ENCODE assay signal across 12 cellular contexts in genomic region chr13:33283195-33283910, GRCh38. TPM values are rescaled to one million over a fixed set of nuclear protein-coding genes. Genes with fewer than 3 reads are reported as not detected.
DNase-seq lines count a peak whose midpoint lies in the region; ATAC-seq, FAIRE-seq and TF ChIP-seq lines count a peak whose summit lies in the region.
"Had no signal": no experiment of that assay in that cellular context is flagged by ENCODE, and none has a peak within 500 bp of the region (broad histone marks: within the 10 kb centered on the region; RNA-seq: fewer than 3 reads in every experiment).

No MANE protein-coding gene starts in this region.

- H3K27me3 ChIP-seq in endothelial cell of umbilical vein (ENCODE audit: control insufficient read depth in 2 of 2, insufficient read depth in 2 of 2, low read length in 2 of 2) (no peaks in the 10 kb centered on the region), muscle layer of colon (ENCODE audit: control insufficient read depth in 1 of 2, insufficient read depth in 2 of 2, low read length in 2 of 2) (no peaks in the 10 kb centered on the region), transverse colon (no peaks in the 10 kb centered on the region)

- ATAC-seq in stimulated activated naive CD8-positive, alpha-beta T cell treated with anti-CD3 and anti-CD28 coated beads, Interleukin-15, amount 100 ng/mL, for 72 hours: no peak
- no peak for ATAC-seq in activated CD8-positive, alpha-beta memory T cell treated with anti-CD3 and anti-CD28 coated beads, Interleukin-2, amount 10 ng/mL, durations not matched to agents 7 days and 5 days

- no peak for TF ChIP-seq POLR2A in endothelial cell of umbilical vein (IDR thresholded peaks at IDR 0.05; ENCODE audit: low read depth, low read length)
- TF ChIP-seq POLR2A in transverse colon (IDR thresholded peaks at IDR 0.05): no peak

- H3K9ac ChIP-seq in endothelial cell of umbilical vein (replicated peaks; ENCODE audit: extremely low read depth, insufficient read depth, low read length) (peak overlapping the region; percentile 100), muscle layer of colon (ENCODE audit: low read length) (no peak overlapping the region)

- TF ChIP-seq CTCF in endothelial cell of umbilical vein (IDR thresholded peaks at IDR 0.05; ENCODE audit: extremely low read depth in 1 of 2, insufficient read depth in 1 of 2, low read depth in 1 of 2, low read length in 2 of 2) (no peak), transverse colon (IDR thresholded peaks at IDR 0.05) (no peak)

- H3K27me3 Mint-ChIP-seq in stimulated activated naive CD8-positive, alpha-beta T cell treated with anti-CD3 and anti-CD28 coated beads, Interleukin-15, amount 100 ng/mL, for 72 hours: peaks cover 38% of the 10 kb centered on the region
- peaks cover 47% of the 10 kb centered on the region for H3K27me3 Mint-ChIP-seq in activated CD8-positive, alpha-beta memory T cell treated with anti-CD3 and anti-CD28 coated beads, Interleukin-2, amount 10 ng/mL, durations not matched to agents 7 days and 5 days

- intact Hi-C loops in endothelial cell of umbilical vein (cut with micrococcal nuclease) (loop anchor here (2.0 to 10.0 kb wide), 2 partner anchors 21 to 871 kb away; no protein-coding TSS in a partner anchor), transverse colon (cut with DNase I; ENCODE audit: low total_unique reads) (loop anchor here (10.0 kb wide), 2 partner anchors 69 to 261 kb away; no protein-coding TSS in a partner anchor)

- H3K9me3 Mint-ChIP-seq in stimulated activated naive CD8-positive, alpha-beta T cell treated with anti-CD3 and anti-CD28 coated beads, Interleukin-15, amount 100 ng/mL, for 72 hours: no peaks in the 10 kb centered on the region
- no peaks in the 10 kb centered on the region for H3K9me3 Mint-ChIP-seq in activated CD8-positive, alpha-beta memory T cell treated with anti-CD3 and anti-CD28 coated beads, Interleukin-2, amount 10 ng/mL, durations not matched to agents 7 days and 5 days (ENCODE audit: low read depth)
- H3K9me3 Mint-ChIP-seq: brain, nephron progenitor cell had no signal

- H3K9me1 ChIP-seq in endothelial cell of umbilical vein (replicated peaks; ENCODE audit: control insufficient read depth, extremely low read depth, insufficient read depth, low read length): no peaks in the 10 kb centered on the region

- peaks cover 15% of the 10 kb centered on the region for H3K4me1 Mint-ChIP-seq in stimulated activated naive CD8-positive, alpha-beta T cell treated with anti-CD3 and anti-CD28 coated beads, Interleukin-15, amount 100 ng/mL, for 72 hours
- H3K4me1 Mint-ChIP-seq in activated CD8-positive, alpha-beta memory T cell treated with anti-CD3 and anti-CD28 coated beads, Interleukin-2, amount 10 ng/mL, durations not matched to agents 7 days and 5 days: peaks cover 15% of the 10 kb centered on the region

- peaks cover 50% of the 10 kb centered on the region for H3K4me1 ChIP-seq in endothelial cell of umbilical vein (ENCODE audit: control insufficient read depth, extremely low read depth, insufficient read depth, low read length)
- H3K4me1 ChIP-seq in muscle layer of colon (ENCODE audit: insufficient read depth, low read length): peaks cover 46% of the 10 kb centered on the region
- H3K4me1 ChIP-seq in transverse colon: peaks cover 5 to 67% (median 43%) of the 10 kb centered on the region in 4 donors

- DNase-seq in NCI-H446 treated with DMSO at 0.1 percent for 48 hours (lab: John Stamatoyannopoulos, UW): peak; percentile 37
- DNase-seq in NCI-H446 (lab: John Stamatoyannopoulos, UW): no peak
- peak; percentile 41 for DNase-seq in endothelial cell of umbilical vein (ENCODE audit: low read depth, low spot score)
- DNase-seq in transverse colon: no peak
- no peak for DNase-seq in DMS53 (lab: John Stamatoyannopoulos, UW)
- DNase-seq in stimulated activated naive CD8-positive, alpha-beta T cell treated with anti-CD3 and anti-CD28 coated beads, Interleukin-15, amount 100 ng/mL, for 72 hours: no peak
- DNase-seq in activated CD8-positive, alpha-beta memory T cell treated with anti-CD3 and anti-CD28 coated beads, Interleukin-2, amount 10 ng/mL, durations not matched to agents 7 days and 5 days: no peak
- DNase-seq: NCI-H2081 treated with DMSO at 0.1 percent for 48 hours; nephron progenitor cell; stimulated activated CD4-positive, alpha-beta T cell treated with anti-CD3 and anti-CD28 coated beads, Interleukin-4, amount 100 ng/mL, for 4 hours had no signal

- dilution Hi-C loops in endothelial cell of umbilical vein (cut with MboI; ENCODE audit: extremely low pct_ligation_motif_present, low sequenced_read_pairs): no loop called here

- CTCF ChIA-PET in endothelial cell of umbilical vein (lab: Charles Lee): interaction anchor here (0.7 to 4.8 kb wide), 5 partner anchors 10 to 260 kb away, joined by 3 to 38 read pairs (median 3); no protein-coding TSS in a partner anchor
- CTCF ChIA-PET in activated CD8-positive, alpha-beta memory T cell treated with anti-CD3 and anti-CD28 coated beads, Interleukin-2, amount 10 ng/mL, durations not matched to agents 7 days and 5 days (lab: Charles Lee): no interaction called here

- TF ChIP-seq EP300 in transverse colon (IDR thresholded peaks at IDR 0.05; ENCODE audit: low read depth): no peak

- no peaks in the 10 kb centered on the region for H3K9me3 ChIP-seq in endothelial cell of umbilical vein (replicated peaks; ENCODE audit: control insufficient read depth, insufficient read depth, low read length)
- no peaks in the 10 kb centered on the region for H3K9me3 ChIP-seq in muscle layer of colon (ENCODE audit: low read length)
- H3K9me3 ChIP-seq in transverse colon: no peaks in the 10 kb centered on the region

- H3K27ac ChIP-seq in endothelial cell of umbilical vein (ENCODE audit: insufficient read depth, low read depth, low read length): peak overlapping the region; percentile 99
- peak overlapping the region; percentile 53 for H3K27ac ChIP-seq in muscle layer of colon (ENCODE audit: low read depth, low read length)
- peak overlapping the region; percentile 90 to 95 (median 92) for H3K27ac ChIP-seq in transverse colon

- in situ Hi-C loops in transverse colon (cut with MboI; ENCODE audit: low pct_ligation_motif_present in 1 of 4, low pct_unique_long_range_greater_than_20kb in 1 of 4, low sequenced_read_pairs in 3 of 4): no loop called here

- H3K36me3 Mint-ChIP-seq in activated CD8-positive, alpha-beta memory T cell treated with anti-CD3 and anti-CD28 coated beads, Interleukin-2, amount 10 ng/mL, durations not matched to agents 7 days and 5 days: no peaks in the 10 kb centered on the region
- H3K36me3 Mint-ChIP-seq: brain had no signal

- no peaks in the 10 kb centered on the region for H4K20me1 ChIP-seq in endothelial cell of umbilical vein (replicated peaks; ENCODE audit: control insufficient read depth, extremely low read depth, insufficient read depth, low read length)

- FAIRE-seq in endothelial cell of umbilical vein (lab: Jason Lieb, UNC): no peak

- H3K4me3 Mint-ChIP-seq in stimulated activated naive CD8-positive, alpha-beta T cell treated with anti-CD3 and anti-CD28 coated beads, Interleukin-15, amount 100 ng/mL, for 72 hours: no peak overlapping the region
- H3K4me3 Mint-ChIP-seq in activated CD8-positive, alpha-beta memory T cell treated with anti-CD3 and anti-CD28 coated beads, Interleukin-2, amount 10 ng/mL, durations not matched to agents 7 days and 5 days: no peak overlapping the region

- peak overlapping the region; percentile 27 to 98 (median 88) for H3K4me3 ChIP-seq in endothelial cell of umbilical vein (replicated peaks in 1 of 3; ENCODE audit: insufficient read depth in 1 of 3, low read depth in 1 of 3, low read length in 3 of 3)
- no peak overlapping the region for H3K4me3 ChIP-seq in muscle layer of colon (ENCODE audit: low read depth in 1 of 2, low read length in 2 of 2)
- H3K4me3 ChIP-seq in transverse colon: peak overlapping the region in 2 of 4 donors; percentile 47 to 82

- peaks cover 64% of the 10 kb centered on the region for H3K79me2 ChIP-seq in endothelial cell of umbilical vein (ENCODE audit: control insufficient read depth, insufficient read depth, low read length)

- WGBS in transverse colon (ENCODE audit: low coverage in 1 of 2), 2 donors: 10 to 22% methylated on average over 1 of the region's 1 CpG

- no peak overlapping the region for H3K27ac Mint-ChIP-seq in stimulated activated naive CD8-positive, alpha-beta T cell treated with anti-CD3 and anti-CD28 coated beads, Interleukin-15, amount 100 ng/mL, for 72 hours
- no peak overlapping the region for H3K27ac Mint-ChIP-seq in activated CD8-positive, alpha-beta memory T cell treated with anti-CD3 and anti-CD28 coated beads, Interleukin-2, amount 10 ng/mL, durations not matched to agents 7 days and 5 days
- H3K27ac Mint-ChIP-seq: nephron progenitor cell had no signal

- peaks cover 0 to 6% of the 10 kb centered on the region in 2 experiments for H3K36me3 ChIP-seq in endothelial cell of umbilical vein (ENCODE audit: control insufficient read depth in 2 of 2, extremely low read depth in 1 of 2, insufficient read depth in 2 of 2, low read length in 2 of 2)
- H3K36me3 ChIP-seq in muscle layer of colon (ENCODE audit: insufficient read depth, low read length): no peaks in the 10 kb centered on the region
- no peaks in the 10 kb centered on the region for H3K36me3 ChIP-seq in transverse colon

- H2AFZ ChIP-seq in endothelial cell of umbilical vein (ENCODE audit: low read depth, low read length): no peak overlapping the region

- H3K4me2 ChIP-seq in endothelial cell of umbilical vein (ENCODE audit: insufficient read depth, low read length): peak overlapping the region; percentile 81

- no TSS peak for BruUV-seq in endothelial cell of umbilical vein (replicated peaks; lab: Mats Ljungman, UMichigan)

- POLR2A ChIA-PET in endothelial cell of umbilical vein (lab: Charles Lee): no interaction called here

TF ChIP-seq in endothelial cell of umbilical vein, 7 proteins besides CTCF, POLR2A, EP300 and RAD21 (continues in another document):
- TF ChIP-seq FOS (IDR thresholded peaks at IDR 0.05; ENCODE audit: borderline replicate concordance, insufficient read depth, low read length) (no peak), POLR2AphosphoS5 (IDR thresholded peaks at IDR 0.05; ENCODE audit: insufficient read depth, low read depth, low read length) (no peak), EZH2 (IDR thresholded peaks at IDR 0.05; ENCODE audit: borderline replicate concordance, low read depth, low read length, severe bottlenecking) (no peak)

RNA-seq across cellular contexts. Expression of gene STARD13, which starts 2.2 kb away (rescaled TPM):
- total RNA-seq in endothelial cell of umbilical vein (41.1 and 47.7 TPM in 2 replicates), transverse colon (100 to 1,000 TPM in 1 of 4 donors, 10 to 100 TPM in 3; 18.1 to 107 (median 41.5) TPM)
- polyA plus RNA-seq in endothelial cell of umbilical vein: 8.0 and 11.0 TPM in 2 replicates
- polyA plus RNA-seq in endothelial cell of umbilical vein (2011; cell fraction: cytosol; rRNA removed): 13.2 and 15.3 TPM in 2 replicates
- polyA plus RNA-seq in endothelial cell of umbilical vein (2011; cell fraction: nucleus; rRNA removed): 59.5 and 61.4 TPM in 2 replicates
- polyA plus RNA-seq in endothelial cell of umbilical vein (2012): 22.6 and 22.8 TPM in 2 replicates
- polyA minus RNA-seq in endothelial cell of umbilical vein: 107 and 123 TPM in 2 replicates
- polyA minus RNA-seq in endothelial cell of umbilical vein (2011; cell fraction: cytosol; rRNA and poly(A)+ RNA removed): 2.3 TPM
- polyA minus RNA-seq in endothelial cell of umbilical vein (2011; cell fraction: nucleus; rRNA and poly(A)+ RNA removed): 324 and 411 TPM in 2 replicates
- total RNA-seq in activated CD8-positive, alpha-beta memory T cell treated with anti-CD3 and anti-CD28 coated beads, Interleukin-2, amount 10 ng/mL, durations not matched to agents 7 days and 5 days: 1 to 10 TPM; 1.2 to 1.5 TPM

Comparison
In these comparisons a context has a peak if more than half of its experiments do, and no peak if none do; other contexts are left out.
1. DNase-seq: peak in NCI-H446 treated with DMSO at 0.1 percent for 48 hours (single experiment) and endothelial cell of umbilical vein (single experiment); none in NCI-H446 (0 of 2), transverse colon (single experiment), DMS53 (single experiment), stimulated activated naive CD8-positive, alpha-beta T cell treated with anti-CD3 and anti-CD28 coated beads, Interleukin-15, amount 100 ng/mL, for 72 hours (0 of 2) and activated CD8-positive, alpha-beta memory T cell treated with anti-CD3 and anti-CD28 coated beads, Interleukin-2, amount 10 ng/mL, durations not matched to agents 7 days and 5 days (single experiment).
2. H3K4me3 ChIP-seq: peak in endothelial cell of umbilical vein (3 of 3); none in muscle layer of colon (0 of 2).
3. RNA of gene STARD13, which starts 2.2 kb away (total RNA-seq): 41.1 to 47.7 TPM in endothelial cell of umbilical vein and 18.1 to 107 TPM in transverse colon; 1.2 to 1.5 TPM in activated CD8-positive, alpha-beta memory T cell treated with anti-CD3 and anti-CD28 coated beads, Interleukin-2, amount 10 ng/mL, durations not matched to agents 7 days and 5 days; every median in the first group is over 4 times any median in the second.
4. Peak in every context shown above with its lines, with median percentiles within 50 percentile points of each other: H3K27ac ChIP-seq.